1 cellular context compared by ENCODE assay signal in genomic region chr16:2015117-2015946, GRCh38.
TF ChIP-seq lines count a peak whose summit lies in the region.

No MANE protein-coding gene starts in this region.

TF ChIP-seq in HEK293, 187 proteins besides CTCF, POLR2A, EP300 and RAD21 (continued from another document):
- TF ChIP-seq ZNF843 (tag by site-specific recombination; IDR thresholded peaks at IDR 0.05) (no peak), ZBTB44 (tag by site-specific recombination; IDR thresholded peaks at IDR 0.05) (peak; percentile 36; the same call in 1 of the 2 replicates), ZBTB17 (tag by site-specific recombination; IDR thresholded peaks at IDR 0.05) (peak; percentile 88), ZNF366 (tag by site-specific recombination; conservative IDR thresholded peaks at IDR 0.05) (peak; percentile 65), ZNF433 (tag by site-specific recombination; IDR thresholded peaks at IDR 0.05; ENCODE audit: low read depth) (no peak), ZNF610 (tag by site-specific recombination; IDR thresholded peaks at IDR 0.05; ENCODE audit: borderline replicate concordance) (no peak), ZNF777 (tag by site-specific recombination; IDR thresholded peaks at IDR 0.05; ENCODE audit: borderline replicate concordance) (no peak), ZNF350 (tag by site-specific recombination; IDR thresholded peaks at IDR 0.05) (no peak), GLIS1 (tag by site-specific recombination; IDR thresholded peaks at IDR 0.05) (no peak)
